18 cellular contexts compared by ENCODE assay signal in the genomic region with DNA sequence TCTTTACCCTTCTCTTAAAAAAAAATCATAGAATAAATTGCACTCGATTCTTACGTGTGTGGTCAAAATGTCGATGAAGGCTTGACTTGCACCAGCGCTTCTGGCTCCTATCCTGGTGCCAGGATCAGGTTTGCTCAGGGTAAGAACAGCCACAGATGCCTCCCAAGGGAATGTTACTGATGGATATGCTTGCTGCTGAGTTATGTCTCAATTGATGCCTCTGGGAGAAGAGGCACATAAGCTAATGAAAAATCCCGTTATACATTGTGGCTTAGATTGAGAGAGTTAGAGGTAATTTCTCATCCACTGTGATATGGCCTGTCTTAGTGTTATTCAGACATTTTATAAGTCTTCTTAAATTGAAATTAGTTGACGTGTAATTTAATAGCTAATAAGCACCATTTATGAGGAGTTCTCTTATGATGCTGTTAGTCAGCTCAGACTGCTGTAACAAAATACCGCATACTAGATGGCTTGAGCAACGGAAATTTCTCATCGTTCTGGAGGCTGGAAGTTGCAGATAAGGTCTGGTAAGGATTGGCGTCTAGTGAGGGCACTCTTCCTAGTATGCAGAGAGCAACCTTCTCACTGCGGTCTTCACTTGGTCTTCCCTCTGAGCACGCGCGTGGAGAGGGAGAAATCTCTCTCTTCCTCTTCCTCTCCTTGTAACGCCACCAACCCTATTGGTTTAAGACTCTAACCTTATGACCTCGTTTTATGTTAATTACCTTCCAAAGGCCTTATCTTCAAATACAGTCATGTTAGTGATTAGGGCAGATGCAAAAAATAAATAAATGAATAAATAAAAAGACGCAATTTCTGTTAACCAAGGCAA.
DNase-seq lines count a peak whose midpoint lies in the region; ATAC-seq and TF ChIP-seq lines count a peak whose summit lies in the region.
"Had no signal": no experiment of that assay in that cellular context is flagged by ENCODE, and none has a peak within 500 bp of the region (broad histone marks: within the 10 kb centered on the region; RNA-seq: fewer than 3 reads in every experiment).

No MANE protein-coding gene starts in this region.

- TF ChIP-seq CTCF in HL-60 (IDR thresholded peaks at IDR 0.05; ENCODE audit: insufficient read depth, low read length) (no peak), brain (conservative IDR thresholded peaks at IDR 0.05) (no peak), neural cell (IDR thresholded peaks at IDR 0.05; ENCODE audit: poor library complexity, severe bottlenecking) (no peak), tibial nerve (IDR thresholded peaks at IDR 0.05) (no peak)

- H3K27me3 ChIP-seq in HL-60 (ENCODE audit: insufficient read depth, poor library complexity, severe bottlenecking) (no peaks in the 10 kb centered on the region), neural cell (ENCODE audit: insufficient read depth, low read depth, low read length) (no peaks in the 10 kb centered on the region), tibial nerve (no peaks in the 10 kb centered on the region)
- H3K27me3 ChIP-seq: gastrocnemius medialis had no signal

- H3K4me3 ChIP-seq in HL-60 (replicated peaks; ENCODE audit: insufficient read depth, low read length) (no peak overlapping the region), neural cell (ENCODE audit: low read length) (peak overlapping the region; percentile 28), tibial nerve (no peak overlapping the region)
- H3K4me3 ChIP-seq: gastrocnemius medialis had no signal

- peaks cover 69% of the 10 kb centered on the region for H3K4me1 Mint-ChIP-seq in brain
- H3K4me1 Mint-ChIP-seq: activated B cell treated with CpG ODN at 0.5 μM for 24 hours, naive B cell had no signal

- no peaks in the 10 kb centered on the region for H3F3A ChIP-seq in neural cell (ENCODE audit: insufficient read depth, low read length, poor library complexity, severe bottlenecking)

- H3K4me2 ChIP-seq in neural cell (ENCODE audit: low read length): no peak overlapping the region
- H3K4me2 ChIP-seq: KMS-11 had no signal

- H3K9ac ChIP-seq in neural cell (ENCODE audit: low read length): no peak overlapping the region
- H3K9ac ChIP-seq: KMS-11 had no signal

- H2AFZ ChIP-seq in neural cell (ENCODE audit: low read depth, low read length): no peak overlapping the region

- no peaks in the 10 kb centered on the region for H4K20me1 ChIP-seq in neural cell (ENCODE audit: insufficient read depth)

- no peaks in the 10 kb centered on the region for H3K27me3 Mint-ChIP-seq in brain
- H3K27me3 Mint-ChIP-seq: activated B cell treated with CpG ODN at 0.5 μM for 24 hours; CD4-positive, alpha-beta T cell; naive B cell had no signal

- TF ChIP-seq POLR2A in tibial nerve (IDR thresholded peaks at IDR 0.05): no peak

- no peaks in the 10 kb centered on the region for H3K79me2 ChIP-seq in neural cell (replicated peaks; ENCODE audit: insufficient read depth, low read length)

- H3K9me3 ChIP-seq in neural cell (ENCODE audit: low read length) (no peaks in the 10 kb centered on the region), tibial nerve (no peaks in the 10 kb centered on the region)
- H3K9me3 ChIP-seq: gastrocnemius medialis had no signal

- WGBS in tibial nerve, 2 donors: 86 to 88% methylated on average over 17 of the region's 17 CpGs

- no peak overlapping the region for H3K4me3 Mint-ChIP-seq in brain
- H3K4me3 Mint-ChIP-seq: activated B cell treated with CpG ODN at 0.5 μM for 24 hours; CD4-positive, alpha-beta T cell had no signal

- peak overlapping the region in 4 of 5 experiments; percentile 25 to 83 (median 48) for H3K27ac Mint-ChIP-seq in brain
- H3K27ac Mint-ChIP-seq: activated B cell treated with CpG ODN at 0.5 μM for 24 hours; CD4-positive, alpha-beta T cell had no signal

- no peak for ATAC-seq in GM18861 (IDR thresholded peaks at IDR 0.05; ENCODE audit: unreplicated experiment)

- no peak for TF ChIP-seq RAD21 in neural cell (conservative IDR thresholded peaks at IDR 0.05)

- H3K36me3 Mint-ChIP-seq in brain: peaks cover 11% of the 10 kb centered on the region
- H3K36me3 Mint-ChIP-seq: naive B cell had no signal

- no peaks in the 10 kb centered on the region for H3K9me2 ChIP-seq in neural cell (ENCODE audit: insufficient read depth, low read length)

- peak; percentile 22 for TF ChIP-seq EP300 in neural cell (conservative IDR thresholded peaks at IDR 0.05; ENCODE audit: poor library complexity, severe bottlenecking)
- TF ChIP-seq EP300 in tibial nerve (IDR thresholded peaks at IDR 0.05): no peak

- H3K9me3 Mint-ChIP-seq in brain: no peaks in the 10 kb centered on the region
- H3K9me3 Mint-ChIP-seq: activated B cell treated with CpG ODN at 0.5 μM for 24 hours; CD4-positive, alpha-beta T cell; naive B cell had no signal

- DNase-seq in HL-60 (ENCODE audit: low read depth in 1 of 2, low spot score in 1 of 2) (peak; percentile 39 to 92), NCI-H69 (lab: John Stamatoyannopoulos, UW) (peak; percentile 49), GOT3 (lab: John Stamatoyannopoulos, UW) (no peak), tibial nerve (ENCODE audit: low spot score in 2 of 2) (no peak), NCI-H146 treated with DMSO at 0.1 percent for 48 hours (lab: John Stamatoyannopoulos, UW; ENCODE audit: unreplicated experiment) (no peak)
- DNase-seq: activated B cell treated with CpG ODN at 0.5 μM for 24 hours; activated T-cell treated with anti-CD3 and anti-CD28 coated beads for 4 hours; CD4-positive, alpha-beta T cell; gastrocnemius medialis; islet precursor cell; naive B cell; NCI-H345; SHP77; substantia nigra had no signal

- H3K36me3 ChIP-seq in neural cell (ENCODE audit: insufficient read depth, low read length): no peaks in the 10 kb centered on the region
- no peaks in the 10 kb centered on the region for H3K36me3 ChIP-seq in tibial nerve
- H3K36me3 ChIP-seq: gastrocnemius medialis had no signal

- H3K27ac ChIP-seq in HL-60 (replicated peaks) (peak overlapping the region; percentile 28), neural cell (ENCODE audit: low read length) (peak overlapping the region; percentile 30), tibial nerve (no peak overlapping the region)
- H3K27ac ChIP-seq: gastrocnemius medialis, KMS-11 had no signal

- no peaks in the 10 kb centered on the region for H3K4me1 ChIP-seq in tibial nerve

TF ChIP-seq in neural cell, 6 proteins besides CTCF, POLR2A, EP300 and RAD21:
- TF ChIP-seq POLR2AphosphoS5 (IDR thresholded peaks at IDR 0.05) (peak; percentile 62), MXI1 (conservative IDR thresholded peaks at IDR 0.05; ENCODE audit: poor library complexity, severe bottlenecking) (no peak), EZH2 (IDR thresholded peaks at IDR 0.05; ENCODE audit: borderline replicate concordance, insufficient read depth, low read length, poor library complexity, severe bottlenecking) (no peak)

Comparison
In these comparisons a context has a peak if more than half of its experiments do, and no peak if none do; other contexts are left out.
1. DNase-seq: peak in HL-60 (2 of 2) and NCI-H69 (single experiment); none in GOT3 (single experiment), tibial nerve (0 of 2) and NCI-H146 treated with DMSO at 0.1 percent for 48 hours (single experiment).
2. H3K27ac ChIP-seq: peak in HL-60 (single experiment) and neural cell (single experiment); none in tibial nerve (0 of 4).